24 cellular contexts compared by ENCODE assay signal in genomic region chr4:159600102-159600501, GRCh38.
"Had no signal": no experiment of that assay in that cellular context is flagged by ENCODE, and none has a peak within 500 bp of the region (broad histone marks: within the 10 kb centered on the region; RNA-seq: fewer than 3 reads in every experiment).

No MANE protein-coding gene starts in this region.

- H3K27me3 ChIP-seq: colonic mucosa, esophagus muscularis mucosa, foreskin keratinocyte, heart left ventricle, ovary, right lobe of liver, suprapubic skin had no signal

- ATAC-seq: foreskin keratinocyte; gastroesophageal sphincter; heart left ventricle; left cardiac atrium; lower lobe of right lung; naive thymus-derived CD8-positive, alpha-beta T cell; psoas muscle; right lobe of liver; stimulated activated naive CD8-positive, alpha-beta T cell treated with anti-CD3 and anti-CD28 coated beads, Interleukin-15, amount 100 ng/mL, for 72 hours had no signal

- H3K36me3 ChIP-seq: colonic mucosa, esophagus muscularis mucosa, gastroesophageal sphincter, heart left ventricle, left ventricle myocardium inferior, lower lobe of right lung, ovary, right lobe of liver, suprapubic skin had no signal

- H3K4me3 ChIP-seq: colonic mucosa, esophagus muscularis mucosa, gastroesophageal sphincter, heart left ventricle, left ventricle myocardium inferior, lower lobe of right lung, ovary, psoas muscle, right lobe of liver, suprapubic skin had no signal

- DNase-seq: colonic mucosa; effector CD8-positive, alpha-beta T cell; foreskin keratinocyte; heart left ventricle; hippocampal formation; left cardiac atrium; left ventricle myocardium inferior; lower lobe of right lung; naive thymus-derived CD8-positive, alpha-beta T cell; occipital lobe; ovary; posterior cingulate gyrus; psoas muscle; retina; right lobe of liver; stimulated activated CD4-positive, alpha-beta T cell treated with anti-CD3 and anti-CD28 coated beads, Interleukin-12 subunit alpha, Interleukin-12 subunit beta, amount 100 ng/mL, for 4 hours; stimulated activated CD4-positive, alpha-beta T cell treated with anti-CD3 and anti-CD28 coated beads, Interleukin-1b, Interleukin-23, amount 100 ng/mL, for 48 hours; stimulated activated CD4-positive, alpha-beta T cell treated with anti-CD3 and anti-CD28 coated beads, Interleukin-4, amount 100 ng/mL, for 1 hour; stimulated activated CD8-positive, alpha-beta memory T cell treated with anti-CD3 and anti-CD28 coated beads, Interleukin-4, amount 100 ng/mL, for 48 hours; stimulated activated naive CD4-positive, alpha-beta T cell; stimulated activated naive CD8-positive, alpha-beta T cell treated with anti-CD3 and anti-CD28 coated beads, Interleukin-15, amount 100 ng/mL, for 72 hours had no signal

- H3K4me1 ChIP-seq: colonic mucosa, esophagus muscularis mucosa, foreskin keratinocyte, gastroesophageal sphincter, heart left ventricle, left ventricle myocardium inferior, lower lobe of right lung, psoas muscle, right lobe of liver, suprapubic skin had no signal

- H3K27ac ChIP-seq: colonic mucosa, esophagus muscularis mucosa, foreskin keratinocyte, gastroesophageal sphincter, heart left ventricle, left ventricle myocardium inferior, lower lobe of right lung, ovary, psoas muscle, right lobe of liver, suprapubic skin had no signal

- H3K9me3 ChIP-seq: colonic mucosa, esophagus muscularis mucosa, gastroesophageal sphincter, heart left ventricle, left ventricle myocardium inferior, lower lobe of right lung, ovary, psoas muscle, right lobe of liver, suprapubic skin had no signal
